In the genomic region with DNA sequence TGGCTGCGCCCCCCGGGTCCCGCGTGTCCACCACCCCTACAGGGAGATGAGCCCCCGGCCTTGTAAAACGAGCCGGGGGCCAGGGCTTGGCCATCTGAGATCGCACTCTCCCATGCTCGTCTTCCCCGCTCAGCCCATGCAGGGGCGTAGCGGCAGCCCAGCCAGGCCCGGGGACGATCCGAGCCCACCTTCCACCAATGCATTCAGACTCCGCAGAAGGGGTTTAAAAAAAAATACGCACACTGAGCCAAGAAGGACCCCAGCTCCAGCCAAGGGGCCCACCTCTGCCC, we compare ENCODE assay signal across 8 cellular contexts. TPM values are rescaled to one million over a fixed set of nuclear protein-coding genes. Genes with fewer than 3 reads are reported as not detected.
DNase-seq lines count a peak whose midpoint lies in the region; ATAC-seq and TF ChIP-seq lines count a peak whose summit lies in the region.

No MANE protein-coding gene starts in this region.

- TF ChIP-seq CTCF in GM20000 (IDR thresholded peaks at IDR 0.05; ENCODE audit: extremely low read depth, missing control alignments) (no peak), uterus (IDR thresholded peaks at IDR 0.05) (no peak), GM13976 (IDR thresholded peaks at IDR 0.05; ENCODE audit: borderline replicate concordance, control extremely low read depth, extremely low read depth, insufficient read depth, missing control alignments) (no peak)

- intact Hi-C loops in uterus (cut with DNase I; ENCODE audit: low total_unique reads) = no loop called here

- H3K27ac ChIP-seq in esophagus (ENCODE audit: low read depth in 2 of 2, low read length in 1 of 2) (peak overlapping the region; percentile 90 to 94), uterus (peak overlapping the region; percentile 94 to 98)

- H3K4me1 Mint-ChIP-seq in activated CD4-positive, alpha-beta memory T cell treated with anti-CD3 and anti-CD28 coated beads, Interleukin-2, amount 10 ng/mL, durations not matched to agents 7 days and 5 days = peaks cover 50% of the 10 kb centered on the region
- peaks cover 18 to 30% (median 22%) of the 10 kb centered on the region in 4 donors for H3K4me1 Mint-ChIP-seq in naive thymus-derived CD8-positive, alpha-beta T cell

- H3K36me3 Mint-ChIP-seq in activated CD4-positive, alpha-beta memory T cell treated with anti-CD3 and anti-CD28 coated beads, Interleukin-2, amount 10 ng/mL, durations not matched to agents 7 days and 5 days (ENCODE audit: low read depth) = peaks cover 19% of the 10 kb centered on the region
- H3K36me3 Mint-ChIP-seq in naive thymus-derived CD8-positive, alpha-beta T cell = peaks cover 0 to 5% (median 3%) of the 10 kb centered on the region in 3 donors

- CTCF ChIA-PET in activated CD4-positive, alpha-beta memory T cell treated with anti-CD3 and anti-CD28 coated beads, Interleukin-2, amount 10 ng/mL, durations not matched to agents 7 days and 5 days (lab: Charles Lee) = interaction anchor here (1.1 to 4.1 kb wide), 15 partner anchors 10 to 709 kb away, joined by 3 to 42 read pairs (median 5); a partner anchor contains a TSS

- peaks cover 15% of the 10 kb centered on the region for H3K27me3 Mint-ChIP-seq in activated CD4-positive, alpha-beta memory T cell treated with anti-CD3 and anti-CD28 coated beads, Interleukin-2, amount 10 ng/mL, durations not matched to agents 7 days and 5 days
- peaks cover 2 to 18% (median 5%) of the 10 kb centered on the region in 5 donors for H3K27me3 Mint-ChIP-seq in naive thymus-derived CD8-positive, alpha-beta T cell

- H3K4me1 ChIP-seq in esophagus (ENCODE audit: control insufficient read depth in 2 of 2, insufficient read depth in 2 of 2, low read length in 1 of 2) = peaks cover 0 to 3% of the 10 kb centered on the region in 2 donors
- no peaks in the 10 kb centered on the region for H3K4me1 ChIP-seq in uterus

- peak overlapping the region; percentile 89 for H3K4me3 Mint-ChIP-seq in activated CD4-positive, alpha-beta memory T cell treated with anti-CD3 and anti-CD28 coated beads, Interleukin-2, amount 10 ng/mL, durations not matched to agents 7 days and 5 days
- H3K4me3 Mint-ChIP-seq in naive thymus-derived CD8-positive, alpha-beta T cell = peak overlapping the region; percentile 88 to 99 (median 94)

- no peak for TF ChIP-seq POLR2A in uterus (IDR thresholded peaks at IDR 0.05)

- DNase-seq in COLO668 (lab: John Stamatoyannopoulos, UW; ENCODE audit: unreplicated experiment) = peak; percentile 34
- peak; percentile 24 for DNase-seq in GM20000 (ENCODE audit: low spot score)
- DNase-seq in activated CD4-positive, alpha-beta memory T cell treated with anti-CD3 and anti-CD28 coated beads, Interleukin-2, amount 10 ng/mL, durations not matched to agents 7 days and 5 days = no peak
- DNase-seq in naive thymus-derived CD8-positive, alpha-beta T cell = peak in 2 of 10 donors; percentile 4 to 19
- peak; percentile 38 to 44 for DNase-seq in uterus
- DNase-seq in GM13976 (ENCODE audit: low spot score) = no peak

- WGBS in esophagus, 2 donors = 0 to 1% methylated on average over 17 of the region's 17 CpGs

- H3K4me3 ChIP-seq in esophagus (ENCODE audit: low read depth in 1 of 2, low read length in 2 of 2) (peak overlapping the region; percentile 66 to 87), uterus (peak overlapping the region; percentile 66 to 90)

- H3K36me3 ChIP-seq in esophagus (ENCODE audit: control insufficient read depth in 2 of 2, insufficient read depth in 2 of 2, low read length in 1 of 2) (no peaks in the 10 kb centered on the region), uterus (no peaks in the 10 kb centered on the region)

- POLR2A ChIA-PET in activated CD4-positive, alpha-beta memory T cell treated with anti-CD3 and anti-CD28 coated beads, Interleukin-2, amount 10 ng/mL, durations not matched to agents 7 days and 5 days (lab: Charles Lee) = interaction anchor here (1.0 to 3.0 kb wide), 8 partner anchors 10 to 352 kb away, joined by 3 to 70 read pairs (median 8); a partner anchor contains a TSS
- POLR2A ChIA-PET in naive thymus-derived CD8-positive, alpha-beta T cell (lab: Charles Lee) = interaction anchor here (0.8 to 2.7 kb wide), 5 partner anchors 9 to 71 kb away, joined by 3 to 21 read pairs (median 6); a partner anchor contains a TSS

- H3K27me3 ChIP-seq in esophagus (ENCODE audit: control insufficient read depth in 1 of 2, insufficient read depth in 2 of 2, low read length in 2 of 2) = no peaks in the 10 kb centered on the region
- H3K27me3 ChIP-seq in uterus = no peaks in the 10 kb centered on the region

- H3K9me3 Mint-ChIP-seq in activated CD4-positive, alpha-beta memory T cell treated with anti-CD3 and anti-CD28 coated beads, Interleukin-2, amount 10 ng/mL, durations not matched to agents 7 days and 5 days = no peaks in the 10 kb centered on the region
- peaks cover 0 to 6% (median 0%) of the 10 kb centered on the region in 9 donors for H3K9me3 Mint-ChIP-seq in naive thymus-derived CD8-positive, alpha-beta T cell

- ATAC-seq in HG03558 (IDR thresholded peaks at IDR 0.05; ENCODE audit: extremely low read depth, unreplicated experiment) = peak; percentile 4
- peak; percentile 21 to 39 for ATAC-seq in naive thymus-derived CD8-positive, alpha-beta T cell

- no peaks in the 10 kb centered on the region for H3K9me3 ChIP-seq in esophagus (ENCODE audit: control insufficient read depth in 2 of 2, insufficient read depth in 1 of 2, low read depth in 1 of 2, low read length in 1 of 2)
- no peaks in the 10 kb centered on the region for H3K9me3 ChIP-seq in uterus

- in situ Hi-C loops in GM13976 (cut with MboI; ENCODE audit: low sequenced_read_pairs, unreplicated experiment) = no loop called here

- H3K27ac Mint-ChIP-seq in activated CD4-positive, alpha-beta memory T cell treated with anti-CD3 and anti-CD28 coated beads, Interleukin-2, amount 10 ng/mL, durations not matched to agents 7 days and 5 days = peak overlapping the region; percentile 99
- H3K27ac Mint-ChIP-seq in naive thymus-derived CD8-positive, alpha-beta T cell = peak overlapping the region; percentile 97 to 100 (median 99)

RNA-seq across cellular contexts. Expression of a gene that starts 0.3 kb away (rescaled TPM):
- total RNA-seq in activated CD4-positive, alpha-beta memory T cell treated with anti-CD3 and anti-CD28 coated beads, Interleukin-2, amount 10 ng/mL, durations not matched to agents 7 days and 5 days = 10 to 100 TPM; 13.0 TPM
- polyA plus RNA-seq in esophagus = 10 to 100 TPM; 41.8 to 62.0 TPM
- total RNA-seq in naive thymus-derived CD8-positive, alpha-beta T cell = under 1 TPM; 0.39 to 0.69 TPM
- polyA plus RNA-seq in naive thymus-derived CD8-positive, alpha-beta T cell = 1 to 10 TPM; 1.2 to 3.7 (median 3.4) TPM
- total RNA-seq in uterus = 10 to 100 TPM in 3 of 4 donors, 1 to 10 TPM in 1; 7.7 to 59.2 (median 23.0) TPM

Comparison
In these comparisons a context has a peak if more than half of its experiments do, and no peak if none do; other contexts are left out.
1. DNase-seq: peak in COLO668 (single experiment), GM20000 (single experiment) and uterus (2 of 2); none in activated CD4-positive, alpha-beta memory T cell treated with anti-CD3 and anti-CD28 coated beads, Interleukin-2, amount 10 ng/mL, durations not matched to agents 7 days and 5 days (single experiment) and GM13976 (single experiment).
2. RNA of a gene that starts 0.3 kb away (total RNA-seq): 7.7 to 59.2 TPM in uterus and 13.0 TPM in activated CD4-positive, alpha-beta memory T cell treated with anti-CD3 and anti-CD28 coated beads, Interleukin-2, amount 10 ng/mL, durations not matched to agents 7 days and 5 days; 0.39 to 0.69 TPM in naive thymus-derived CD8-positive, alpha-beta T cell; every median in the first group is over 4 times any median in the second.